Comparison of ENCODE assay signal across 17 cellular contexts in genomic region chr4:176920694-176921093, GRCh38.
A peak's percentile ranks its signal among the peaks of the same experiment; 100 is the strongest.
DNase-seq lines count a peak whose midpoint lies in the region; ATAC-seq and TF ChIP-seq lines count a peak whose summit lies in the region.
"Had no signal": no experiment of that assay in that cellular context is flagged by ENCODE, and none has a peak within 500 bp of the region (broad histone marks: within the 10 kb centered on the region; RNA-seq: fewer than 3 reads in every experiment).

No MANE protein-coding gene starts in this region.

- TF ChIP-seq CTCF in IMR-90 (conservative IDR thresholded peaks at IDR 0.05; ENCODE audit: low read depth, low read length) (no peak), mammary epithelial cell (conservative IDR thresholded peaks at IDR 0.05 in 1 of 2, IDR thresholded peaks at IDR 0.05 in 1 of 2; ENCODE audit: extremely low read depth in 1 of 2, insufficient read depth in 1 of 2, low read depth in 1 of 2, low read length in 2 of 2) (no peak), OCI-LY7 (conservative IDR thresholded peaks at IDR 0.05; ENCODE audit: low read length) (no peak)

- H2BK5ac ChIP-seq in IMR-90 (ENCODE audit: low read depth, low read length, poor library complexity, severe bottlenecking) = peak overlapping the region; percentile 81

- peak; percentile 70 for ATAC-seq in IMR-90 (ENCODE audit: low read depth)
- no peak for ATAC-seq in GM18907 (IDR thresholded peaks at IDR 0.05; ENCODE audit: unreplicated experiment)
- no peak for ATAC-seq in GM19328 (IDR thresholded peaks at IDR 0.05; ENCODE audit: unreplicated experiment)
- ATAC-seq in HG02970 (IDR thresholded peaks at IDR 0.05; ENCODE audit: low FRiP score, unreplicated experiment) = no peak
- ATAC-seq: activated CD4-positive, alpha-beta T cell treated with anti-CD3 and anti-CD28 coated beads for 36 hours; left lobe of liver had no signal

- H4K8ac ChIP-seq in IMR-90 (ENCODE audit: low read depth in 2 of 2, low read length in 2 of 2) = no peak overlapping the region

- BruUV-seq in IMR-90 (replicated peaks; lab: Mats Ljungman, UMichigan) (no TSS peak), mammary epithelial cell (replicated peaks; lab: Mats Ljungman, UMichigan) (no TSS peak), OCI-LY7 (replicated peaks; lab: Mats Ljungman, UMichigan) (no TSS peak)

- H4K20me1 ChIP-seq in IMR-90 (ENCODE audit: insufficient read depth, low read length) (no peaks in the 10 kb centered on the region), mammary epithelial cell (ENCODE audit: insufficient read depth, low read length) (no peaks in the 10 kb centered on the region), OCI-LY7 (ENCODE audit: insufficient read depth, low read length) (no peaks in the 10 kb centered on the region)

- H2BK120ac ChIP-seq in IMR-90 (ENCODE audit: low read depth, low read length) = no peak overlapping the region

- H4K91ac ChIP-seq in IMR-90 (ENCODE audit: insufficient read depth, low read depth, low read length) = no peak overlapping the region

- POLR2A ChIA-PET in IMR-90 (lab: Charles Lee; ENCODE audit: unreplicated experiment) = no interaction called here
- POLR2A ChIA-PET in OCI-LY7 (lab: Charles Lee) = no interaction called here

- dilution Hi-C loops in IMR-90 (cut with HindIII; ENCODE audit: low sequenced_read_pairs, unreplicated experiment) = no loop called here
- dilution Hi-C loops in mammary epithelial cell (cut with HindIII; ENCODE audit: low sequenced_read_pairs) = no loop called here

- DNase-seq in IMR-90 = peak; percentile 88
- DNase-seq in mammary epithelial cell = peak; percentile 71
- DNase-seq in glomerular visceral epithelial cell (ENCODE audit: extremely low spot score) = peak; percentile 43
- DNase-seq in OCI-LY7 (ENCODE audit: low spot score) = no peak
- DNase-seq: activated CD4-positive, alpha-beta T cell treated with anti-CD3 and anti-CD28 coated beads for 36 hours; activated naive CD4-positive, alpha-beta T cell treated with anti-CD3 and anti-CD28 coated beads for 36 hours; caudate nucleus; MG63; NCI-H2029 treated with DMSO at 0.1 percent for 48 hours; NCI-H774; T-helper 2 cell had no signal

- H3K79me1 ChIP-seq in IMR-90 (ENCODE audit: low read depth in 1 of 2, low read length in 2 of 2) = no peaks in the 10 kb centered on the region

- TF ChIP-seq RAD21 in IMR-90 (IDR thresholded peaks at IDR 0.05; ENCODE audit: low read length) = no peak

- H4K5ac ChIP-seq in IMR-90 (ENCODE audit: low read depth, low read length) = no peak overlapping the region

- H3K18ac ChIP-seq in IMR-90 (ENCODE audit: low read depth, low read length) = no peak overlapping the region

- H3K36me3 ChIP-seq in ACC112 (ENCODE audit: insufficient read depth, low read length) (peaks cover 8% of the 10 kb centered on the region; the same call in 1 of the 2 replicates), IMR-90 (ENCODE audit: control insufficient read depth, insufficient read depth, low read length) (no peaks in the 10 kb centered on the region), mammary epithelial cell (ENCODE audit: insufficient read depth, low read length) (no peaks in the 10 kb centered on the region), OCI-LY7 (ENCODE audit: insufficient read depth, low read length) (no peaks in the 10 kb centered on the region)
- H3K36me3 ChIP-seq: MG63, suprapubic skin had no signal

- TF ChIP-seq POLR2A in IMR-90 (IDR thresholded peaks at IDR 0.05; ENCODE audit: low read depth, low read length) = no peak

- H2AFZ ChIP-seq in ACC112 (ENCODE audit: low read length, unreplicated experiment) (peak overlapping the region; percentile 61), IMR-90 (replicated peaks; ENCODE audit: low read length, poor library complexity) (no peak overlapping the region), mammary epithelial cell (ENCODE audit: low read depth, low read length) (no peak overlapping the region), OCI-LY7 (ENCODE audit: low read length) (no peak overlapping the region)

- intact Hi-C loops in IMR-90 (cut with micrococcal nuclease) (no loop called here), mammary epithelial cell (cut with micrococcal nuclease) (no loop called here), OCI-LY7 (cut with micrococcal nuclease; ENCODE audit: unreplicated experiment) (no loop called here)

- in situ Hi-C loops in IMR-90 (cut with MboI; ENCODE audit: low sequenced_read_pairs) = no loop called here
- in situ Hi-C loops in mammary epithelial cell (cut with MboI; ENCODE audit: low sequenced_read_pairs in 2 of 2) = no loop called here

- no peak overlapping the region for H3K9ac ChIP-seq in IMR-90 (ENCODE audit: low read depth, low read length)
- no peak overlapping the region for H3K9ac ChIP-seq in mammary epithelial cell (ENCODE audit: insufficient read depth, low read length)

- no peak overlapping the region for H3K4ac ChIP-seq in IMR-90 (ENCODE audit: low read depth, low read length)

- peaks cover 1% of the 10 kb centered on the region; the same call in 1 of the 2 replicates for H3K9me3 ChIP-seq in IMR-90 (ENCODE audit: control insufficient read depth, insufficient read depth, low read length)
- H3K9me3 ChIP-seq in mammary epithelial cell (replicated peaks; ENCODE audit: insufficient read depth, low read length) = peaks cover 6% of the 10 kb centered on the region
- no peaks in the 10 kb centered on the region for H3K9me3 ChIP-seq in OCI-LY7 (ENCODE audit: low read length)

- CTCF ChIA-PET in IMR-90 (lab: Yijun Ruan, JAX) = no interaction called here
- CTCF ChIA-PET in mammary epithelial cell (lab: Charles Lee; ENCODE audit: low non-redundant PET) = no interaction called here
- CTCF ChIA-PET in OCI-LY7 (lab: Charles Lee; ENCODE audit: unreplicated experiment) = no interaction called here

- no peak overlapping the region for H2BK15ac ChIP-seq in IMR-90 (ENCODE audit: low read depth, low read length)

- H3K56ac ChIP-seq in IMR-90 (ENCODE audit: extremely low read depth, insufficient read depth, low read length) = no peak overlapping the region

- no peak overlapping the region for H3K23ac ChIP-seq in IMR-90 (ENCODE audit: low read depth, low read length)

- peak overlapping the region; percentile 36 for H3K4me3 ChIP-seq in ACC112 (ENCODE audit: low read depth, low read length)
- H3K4me3 ChIP-seq in IMR-90 (ENCODE audit: insufficient read depth, low read depth, low read length) = no peak overlapping the region
- no peak overlapping the region for H3K4me3 ChIP-seq in mammary epithelial cell (replicated peaks in 1 of 3; ENCODE audit: insufficient read depth in 1 of 3, low read depth in 2 of 3, low read length in 3 of 3)
- H3K4me3 ChIP-seq in OCI-LY7 (ENCODE audit: low read depth, low read length, poor library complexity, severe bottlenecking) = no peak overlapping the region
- H3K4me3 ChIP-seq: MG63, suprapubic skin had no signal

- H3K4me1 ChIP-seq in ACC112 (ENCODE audit: control insufficient read depth, insufficient read depth, low read length, unreplicated experiment) (peaks cover 40% of the 10 kb centered on the region), IMR-90 (ENCODE audit: control insufficient read depth, insufficient read depth, low read length) (no peaks in the 10 kb centered on the region; the same call in 1 of the 2 replicates), mammary epithelial cell (ENCODE audit: insufficient read depth, low read length) (peaks cover 9% of the 10 kb centered on the region), OCI-LY7 (ENCODE audit: insufficient read depth, low read length, poor library complexity, severe bottlenecking) (no peaks in the 10 kb centered on the region)
- H3K4me1 ChIP-seq: suprapubic skin had no signal

- peaks cover 6% of the 10 kb centered on the region for H3K79me2 ChIP-seq in ACC112 (ENCODE audit: control insufficient read depth, insufficient read depth, low read length, unreplicated experiment)
- H3K79me2 ChIP-seq in mammary epithelial cell (ENCODE audit: insufficient read depth, low read length) = no peaks in the 10 kb centered on the region
- no peaks in the 10 kb centered on the region for H3K79me2 ChIP-seq in OCI-LY7 (ENCODE audit: insufficient read depth, low read depth, low read length)

- peak overlapping the region; percentile 81 for H3K27ac ChIP-seq in ACC112 (ENCODE audit: low read depth, low read length)
- no peak overlapping the region for H3K27ac ChIP-seq in IMR-90 (ENCODE audit: insufficient read depth, low read length)
- peak overlapping the region; percentile 49 for H3K27ac ChIP-seq in mammary epithelial cell (ENCODE audit: insufficient read depth, low read depth, low read length)
- no peak overlapping the region for H3K27ac ChIP-seq in OCI-LY7 (ENCODE audit: low read depth, low read length, poor library complexity, severe bottlenecking)
- H3K27ac ChIP-seq: suprapubic skin had no signal

- H3K27me3 ChIP-seq in ACC112 (ENCODE audit: insufficient read depth, low read length) (no peaks in the 10 kb centered on the region), IMR-90 (ENCODE audit: control insufficient read depth, insufficient read depth, low read length) (no peaks in the 10 kb centered on the region), mammary epithelial cell (ENCODE audit: insufficient read depth, low read length) (no peaks in the 10 kb centered on the region)
- H3K27me3 ChIP-seq: MG63, suprapubic skin had no signal

- H3K9me1 ChIP-seq in IMR-90 (ENCODE audit: insufficient read depth, low read length) = no peaks in the 10 kb centered on the region

- no peak overlapping the region for H2AK9ac ChIP-seq in IMR-90 (replicated peaks; ENCODE audit: low read depth, low read length, poor library complexity)

- no peak overlapping the region for H2BK20ac ChIP-seq in IMR-90 (ENCODE audit: low read depth, low read length)

- no peak overlapping the region for H3K14ac ChIP-seq in IMR-90 (replicated peaks; ENCODE audit: low read depth, low read length)

- H3K9me2 ChIP-seq in OCI-LY7 (ENCODE audit: insufficient read depth, low read length) = no peaks in the 10 kb centered on the region

- no CpG with 5 or more reads among the region's 4 CpGs for WGBS in IMR-90 (ENCODE audit: extremely low coverage in 2 of 2, insufficient read length in 1 of 2), 2 experiments
- WGBS in mammary epithelial cell (ENCODE audit: low coverage, missing lambda C conversion rate) = 29% methylated on average over 4 of the region's 4 CpGs

- H3K4me2 ChIP-seq in IMR-90 (ENCODE audit: low read depth, low read length) = peak overlapping the region; percentile 50; the same call in 1 of the 2 replicates
- peak overlapping the region; percentile 51 for H3K4me2 ChIP-seq in mammary epithelial cell (ENCODE audit: insufficient read depth, low read depth, low read length)
- no peak overlapping the region for H3K4me2 ChIP-seq in OCI-LY7 (ENCODE audit: low read length)

- no peak overlapping the region for H2AK5ac ChIP-seq in IMR-90 (ENCODE audit: low read depth, low read length)

TF ChIP-seq in IMR-90, 13 proteins besides CTCF, POLR2A, EP300 and RAD21:
- TF ChIP-seq FOS (IDR thresholded peaks at IDR 0.05; ENCODE audit: low read depth, low read length) (peak; percentile 67; the same call in 1 of the 2 replicates), CEBPB (IDR thresholded peaks at IDR 0.05; ENCODE audit: low read depth, low read length) (peak; percentile 58; the same call in 1 of the 2 replicates), SMC3 (IDR thresholded peaks at IDR 0.05; ENCODE audit: low read depth, low read length) (no peak)

Comparison
In these comparisons a context has a peak if more than half of its experiments do, and no peak if none do; other contexts are left out.
1. H3K27ac ChIP-seq: peak in ACC112 (single experiment) and mammary epithelial cell (single experiment); none in IMR-90 (single experiment) and OCI-LY7 (single experiment).